In the genomic region with DNA sequence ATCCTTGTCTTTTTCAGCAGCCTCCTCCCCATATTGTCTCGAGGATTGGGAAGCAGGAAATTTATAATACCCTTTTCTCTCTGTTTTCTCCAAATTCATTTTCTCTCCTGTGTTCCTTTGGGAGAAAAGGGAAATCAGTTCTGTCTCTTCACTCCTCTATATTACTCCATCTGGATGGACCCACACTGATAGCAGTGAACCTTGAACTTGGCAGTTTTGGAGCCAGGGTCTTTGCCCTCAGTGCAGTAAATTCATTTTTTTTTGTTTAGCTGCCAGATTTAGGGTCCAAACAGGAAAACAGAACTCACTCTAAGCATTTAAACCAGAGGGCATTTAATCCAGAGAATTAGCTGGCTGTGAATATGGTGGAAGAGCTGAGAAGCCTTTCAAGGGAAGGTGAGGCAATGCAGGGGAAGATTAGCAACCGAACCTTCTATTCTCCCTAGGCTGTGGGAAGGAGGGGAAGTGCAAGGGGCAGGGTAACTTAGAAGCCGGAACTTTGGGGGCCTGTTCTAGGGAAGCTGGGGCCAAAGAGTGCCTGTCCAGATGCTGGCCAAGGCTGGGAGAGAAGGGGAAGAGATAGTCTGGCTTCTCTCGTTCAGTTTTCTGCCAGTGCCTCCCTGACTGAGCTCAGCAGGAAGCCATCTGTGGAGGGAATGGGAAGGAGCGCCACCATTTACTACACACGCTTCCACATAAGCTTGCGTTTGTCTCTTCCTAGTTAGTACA, we compare ENCODE assay signal across 2 cellular contexts.
TF ChIP-seq lines count a peak whose summit lies in the region.

No MANE protein-coding gene starts in this region.

TF ChIP-seq in IMR-90, 13 proteins besides CTCF, POLR2A, EP300 and RAD21:
- TF ChIP-seq MXI1 (IDR thresholded peaks at IDR 0.05; ENCODE audit: borderline replicate concordance, low read depth, low read length), result no peak

TF ChIP-seq in HEK293T, 16 proteins besides CTCF, POLR2A, EP300 and RAD21:
- TF ChIP-seq, protein P1, sequence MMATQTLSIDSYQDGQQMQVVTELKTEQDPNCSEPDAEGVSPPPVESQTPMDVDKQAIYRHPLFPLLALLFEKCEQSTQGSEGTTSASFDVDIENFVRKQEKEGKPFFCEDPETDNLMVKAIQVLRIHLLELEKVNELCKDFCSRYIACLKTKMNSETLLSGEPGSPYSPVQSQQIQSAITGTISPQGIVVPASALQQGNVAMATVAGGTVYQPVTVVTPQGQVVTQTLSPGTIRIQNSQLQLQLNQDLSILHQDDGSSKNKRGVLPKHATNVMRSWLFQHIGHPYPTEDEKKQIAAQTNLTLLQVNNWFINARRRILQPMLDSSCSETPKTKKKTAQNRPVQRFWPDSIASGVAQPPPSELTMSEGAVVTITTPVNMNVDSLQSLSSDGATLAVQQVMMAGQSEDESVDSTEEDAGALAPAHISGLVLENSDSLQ (IDR thresholded peaks at IDR 0.05), result no peak
- no peak for TF ChIP-seq CTBP1 (IDR thresholded peaks at IDR 0.05; ENCODE audit: borderline replicate concordance)
- TF ChIP-seq FOXK2 (IDR thresholded peaks at IDR 0.05), result no peak
- no peak for TF ChIP-seq ELF4 (IDR thresholded peaks at IDR 0.05)
- TF ChIP-seq ZNF384 (IDR thresholded peaks at IDR 0.05), result no peak
- TF ChIP-seq HDGF (IDR thresholded peaks at IDR 0.05; ENCODE audit: borderline replicate concordance), result no peak
- no peak for TF ChIP-seq NFRKB (IDR thresholded peaks at IDR 0.05)
- no peak for TF ChIP-seq SP1 (IDR thresholded peaks at IDR 0.05)
